ENCODE assay signal across 1 cellular context in the genomic region with DNA sequence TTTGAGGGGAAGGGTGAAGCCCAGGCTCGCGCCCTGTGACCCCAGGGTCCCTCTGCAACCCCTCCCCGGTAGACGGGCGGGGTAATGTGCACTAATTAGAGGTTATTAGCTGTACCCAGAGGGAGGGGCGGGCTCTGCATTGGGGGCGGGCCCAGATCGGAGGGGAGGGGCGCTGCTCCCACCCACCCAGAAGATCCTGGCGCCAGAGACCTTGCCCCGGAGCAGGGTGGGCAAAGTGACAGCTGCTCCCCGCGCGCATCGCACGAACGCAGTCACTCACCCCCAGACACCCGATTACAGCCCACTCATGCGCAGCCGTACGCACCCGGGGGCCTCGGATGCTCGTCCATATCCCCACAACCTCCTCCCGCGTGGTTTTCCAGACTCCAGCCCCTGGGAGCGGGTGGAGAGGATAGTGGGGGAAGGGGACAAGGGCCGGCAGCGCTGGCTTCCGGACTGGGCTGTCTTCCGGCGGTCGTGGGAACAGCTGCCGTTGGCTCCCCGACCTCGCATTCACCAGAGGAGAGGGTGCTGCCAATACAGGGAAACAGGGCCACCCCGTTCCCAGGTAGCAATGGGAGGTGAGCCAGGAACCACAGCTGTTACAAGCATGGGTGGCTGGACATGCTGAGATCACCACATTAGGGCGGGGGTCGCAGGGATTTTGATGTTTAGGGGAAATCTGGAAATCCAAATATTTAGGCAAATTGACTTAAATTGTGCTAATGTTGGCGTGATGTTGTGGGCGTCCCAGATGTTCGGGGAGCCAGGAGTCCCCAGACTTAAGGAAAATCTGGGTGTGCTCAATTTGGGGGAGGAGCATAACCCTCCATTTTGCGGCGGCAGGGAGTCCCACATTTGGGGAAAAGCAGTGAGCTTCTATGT.
A peak's percentile ranks its signal among the peaks of the same experiment; 100 is the strongest.
TF ChIP-seq lines count a peak whose summit lies in the region.

No MANE protein-coding gene starts in this region.

TF ChIP-seq in A549, 52 proteins besides CTCF, POLR2A, EP300 and RAD21 (continued from another document):
- TF ChIP-seq, protein P1, sequence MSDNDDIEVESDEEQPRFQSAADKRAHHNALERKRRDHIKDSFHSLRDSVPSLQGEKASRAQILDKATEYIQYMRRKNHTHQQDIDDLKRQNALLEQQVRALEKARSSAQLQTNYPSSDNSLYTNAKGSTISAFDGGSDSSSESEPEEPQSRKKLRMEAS (IDR thresholded peaks at IDR 0.05), result peak; percentile 79
